Comparison of ENCODE assay signal across 1 cellular context in genomic region chr2:239477606-239478005, GRCh38.
TF ChIP-seq lines count a peak whose summit lies in the region.

No MANE protein-coding gene starts in this region.

TF ChIP-seq in HepG2, 621 proteins besides CTCF, POLR2A, EP300 and RAD21 (continued from another document):
- TF ChIP-seq KIAA2018 (CRISPR knock-in tag; IDR thresholded peaks at IDR 0.05; ENCODE audit: borderline replicate concordance) (no peak), XBP1 (CRISPR knock-in tag; IDR thresholded peaks at IDR 0.05) (no peak), ZNF746 (CRISPR knock-in tag; IDR thresholded peaks at IDR 0.05) (no peak), MTF2 (CRISPR knock-in tag; IDR thresholded peaks at IDR 0.05; ENCODE audit: borderline replicate concordance) (no peak), ZNF414 (CRISPR knock-in tag; IDR thresholded peaks at IDR 0.05) (no peak), ZBTB7A (CRISPR knock-in tag; IDR thresholded peaks at IDR 0.05) (no peak), AHDC1 (CRISPR knock-in tag; IDR thresholded peaks at IDR 0.05; ENCODE audit: borderline replicate concordance) (no peak), CBFB (CRISPR knock-in tag; IDR thresholded peaks at IDR 0.05) (no peak), PRPF4 (IDR thresholded peaks at IDR 0.05; ENCODE audit: low read depth, low read length, poor library complexity, severe bottlenecking) (no peak), ZNF33B (CRISPR knock-in tag; IDR thresholded peaks at IDR 0.05) (no peak), MAFG (CRISPR knock-in tag; IDR thresholded peaks at IDR 0.05) (no peak)
